In the genomic region with DNA sequence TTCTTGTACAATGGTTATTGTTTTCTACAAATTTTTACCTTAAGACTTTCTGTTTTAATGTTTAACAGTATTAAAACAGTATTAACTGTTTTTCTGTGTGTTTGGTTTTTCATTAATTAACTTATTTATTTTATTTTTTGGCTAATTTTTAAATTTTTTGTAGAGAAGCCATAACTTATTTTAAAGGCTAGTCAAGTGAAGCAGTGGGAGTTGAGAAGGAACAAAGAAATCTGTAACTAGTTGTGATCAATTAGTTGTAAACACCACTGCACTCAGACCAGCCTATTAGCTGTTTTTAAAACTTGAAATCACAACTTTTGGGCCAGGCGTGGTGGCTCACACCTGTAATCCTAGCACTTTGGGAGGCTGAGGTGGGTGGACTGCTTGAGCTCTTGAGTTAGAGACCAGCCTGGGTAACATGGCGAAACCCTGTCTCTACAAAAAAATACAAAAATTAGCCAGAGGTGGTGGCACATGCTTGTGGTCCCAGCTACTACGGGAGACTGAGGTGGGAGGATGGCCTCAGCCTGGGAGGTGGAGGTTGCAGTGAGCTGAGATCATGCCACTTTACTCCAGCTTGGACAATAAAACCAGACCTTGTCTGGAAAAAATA, we compare ENCODE assay signal across 2 cellular contexts.
TF ChIP-seq lines count a peak whose summit lies in the region.

No MANE protein-coding gene starts in this region.

TF ChIP-seq in A549, 52 proteins besides CTCF, POLR2A, EP300 and RAD21:
- TF ChIP-seq, protein P1, sequence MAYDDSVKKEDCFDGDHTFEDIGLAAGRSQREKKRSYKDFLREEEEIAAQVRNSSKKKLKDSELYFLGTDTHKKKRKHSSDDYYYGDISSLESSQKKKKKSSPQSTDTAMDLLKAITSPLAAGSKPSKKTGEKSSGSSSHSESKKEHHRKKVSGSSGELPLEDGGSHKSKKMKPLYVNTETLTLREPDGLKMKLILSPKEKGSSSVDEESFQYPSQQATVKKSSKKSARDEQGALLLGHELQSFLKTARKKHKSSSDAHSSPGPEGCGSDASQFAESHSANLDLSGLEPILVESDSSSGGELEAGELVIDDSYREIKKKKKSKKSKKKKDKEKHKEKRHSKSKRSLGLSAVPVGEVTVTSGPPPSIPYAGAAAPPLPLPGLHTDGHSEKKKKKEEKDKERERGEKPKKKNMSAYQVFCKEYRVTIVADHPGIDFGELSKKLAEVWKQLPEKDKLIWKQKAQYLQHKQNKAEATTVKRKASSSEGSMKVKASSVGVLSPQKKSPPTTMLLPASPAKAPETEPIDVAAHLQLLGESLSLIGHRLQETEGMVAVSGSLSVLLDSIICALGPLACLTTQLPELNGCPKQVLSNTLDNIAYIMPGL (CRISPR knock-in tag; IDR thresholded peaks at IDR 0.05; ENCODE audit: borderline replicate concordance) = no peak
- no peak for TF ChIP-seq RFX5 (IDR thresholded peaks at IDR 0.05)
- TF ChIP-seq KDM1A (IDR thresholded peaks at IDR 0.05; ENCODE audit: low read depth) = no peak
- TF ChIP-seq MYC (IDR thresholded peaks at IDR 0.05; ENCODE audit: borderline replicate concordance, low read length) = no peak
- no peak for TF ChIP-seq CEBPB (IDR thresholded peaks at IDR 0.05)
- no peak for TF ChIP-seq BHLHE40 (IDR thresholded peaks at IDR 0.05; ENCODE audit: low read depth, low read length)
- TF ChIP-seq CBX2 (IDR thresholded peaks at IDR 0.05; ENCODE audit: borderline replicate concordance, low read depth) = no peak

TF ChIP-seq in HepG2, 621 proteins besides CTCF, POLR2A, EP300 and RAD21 (continues in another document):
- TF ChIP-seq, protein P2, sequence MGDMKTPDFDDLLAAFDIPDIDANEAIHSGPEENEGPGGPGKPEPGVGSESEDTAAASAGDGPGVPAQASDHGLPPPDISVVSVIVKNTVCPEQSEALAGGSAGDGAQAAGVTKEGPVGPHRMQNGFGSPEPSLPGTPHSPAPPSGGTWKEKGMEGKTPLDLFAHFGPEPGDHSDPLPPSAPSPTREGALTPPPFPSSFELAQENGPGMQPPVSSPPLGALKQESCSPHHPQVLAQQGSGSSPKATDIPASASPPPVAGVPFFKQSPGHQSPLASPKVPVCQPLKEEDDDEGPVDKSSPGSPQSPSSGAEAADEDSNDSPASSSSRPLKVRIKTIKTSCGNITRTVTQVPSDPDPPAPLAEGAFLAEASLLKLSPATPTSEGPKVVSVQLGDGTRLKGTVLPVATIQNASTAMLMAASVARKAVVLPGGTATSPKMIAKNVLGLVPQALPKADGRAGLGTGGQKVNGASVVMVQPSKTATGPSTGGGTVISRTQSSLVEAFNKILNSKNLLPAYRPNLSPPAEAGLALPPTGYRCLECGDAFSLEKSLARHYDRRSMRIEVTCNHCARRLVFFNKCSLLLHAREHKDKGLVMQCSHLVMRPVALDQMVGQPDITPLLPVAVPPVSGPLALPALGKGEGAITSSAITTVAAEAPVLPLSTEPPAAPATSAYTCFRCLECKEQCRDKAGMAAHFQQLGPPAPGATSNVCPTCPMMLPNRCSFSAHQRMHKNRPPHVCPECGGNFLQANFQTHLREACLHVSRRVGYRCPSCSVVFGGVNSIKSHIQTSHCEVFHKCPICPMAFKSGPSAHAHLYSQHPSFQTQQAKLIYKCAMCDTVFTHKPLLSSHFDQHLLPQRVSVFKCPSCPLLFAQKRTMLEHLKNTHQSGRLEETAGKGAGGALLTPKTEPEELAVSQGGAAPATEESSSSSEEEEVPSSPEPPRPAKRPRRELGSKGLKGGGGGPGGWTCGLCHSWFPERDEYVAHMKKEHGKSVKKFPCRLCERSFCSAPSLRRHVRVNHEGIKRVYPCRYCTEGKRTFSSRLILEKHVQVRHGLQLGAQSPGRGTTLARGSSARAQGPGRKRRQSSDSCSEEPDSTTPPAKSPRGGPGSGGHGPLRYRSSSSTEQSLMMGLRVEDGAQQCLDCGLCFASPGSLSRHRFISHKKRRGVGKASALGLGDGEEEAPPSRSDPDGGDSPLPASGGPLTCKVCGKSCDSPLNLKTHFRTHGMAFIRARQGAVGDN (CRISPR knock-in tag; IDR thresholded peaks at IDR 0.05) = no peak
- no peak for TF ChIP-seq GPN1 (CRISPR knock-in tag; IDR thresholded peaks at IDR 0.05; ENCODE audit: borderline replicate concordance)
- TF ChIP-seq, protein P3, sequence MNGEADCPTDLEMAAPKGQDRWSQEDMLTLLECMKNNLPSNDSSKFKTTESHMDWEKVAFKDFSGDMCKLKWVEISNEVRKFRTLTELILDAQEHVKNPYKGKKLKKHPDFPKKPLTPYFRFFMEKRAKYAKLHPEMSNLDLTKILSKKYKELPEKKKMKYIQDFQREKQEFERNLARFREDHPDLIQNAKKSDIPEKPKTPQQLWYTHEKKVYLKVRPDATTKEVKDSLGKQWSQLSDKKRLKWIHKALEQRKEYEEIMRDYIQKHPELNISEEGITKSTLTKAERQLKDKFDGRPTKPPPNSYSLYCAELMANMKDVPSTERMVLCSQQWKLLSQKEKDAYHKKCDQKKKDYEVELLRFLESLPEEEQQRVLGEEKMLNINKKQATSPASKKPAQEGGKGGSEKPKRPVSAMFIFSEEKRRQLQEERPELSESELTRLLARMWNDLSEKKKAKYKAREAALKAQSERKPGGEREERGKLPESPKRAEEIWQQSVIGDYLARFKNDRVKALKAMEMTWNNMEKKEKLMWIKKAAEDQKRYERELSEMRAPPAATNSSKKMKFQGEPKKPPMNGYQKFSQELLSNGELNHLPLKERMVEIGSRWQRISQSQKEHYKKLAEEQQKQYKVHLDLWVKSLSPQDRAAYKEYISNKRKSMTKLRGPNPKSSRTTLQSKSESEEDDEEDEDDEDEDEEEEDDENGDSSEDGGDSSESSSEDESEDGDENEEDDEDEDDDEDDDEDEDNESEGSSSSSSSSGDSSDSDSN (CRISPR knock-in tag; IDR thresholded peaks at IDR 0.05) = no peak; the same call in 1 of the 2 replicates
- peak; percentile 34; the same call in 1 of the 2 replicates for TF ChIP-seq DNMT3B (CRISPR knock-in tag; conservative IDR thresholded peaks at IDR 0.05)
- peak; percentile 16; the same call in 1 of the 2 replicates for TF ChIP-seq ZBTB7B (CRISPR knock-in tag; IDR thresholded peaks at IDR 0.05)
- TF ChIP-seq RFXANK (CRISPR knock-in tag; IDR thresholded peaks at IDR 0.05) = 0 out of 2 replicates have a peak, but pooled peaks have one; percentile 3
- TF ChIP-seq ZFP36 (IDR thresholded peaks at IDR 0.05; ENCODE audit: borderline replicate concordance, low read depth, low read length, partially characterized antibody) = no peak
- no peak for TF ChIP-seq ZNF432 (CRISPR knock-in tag; IDR thresholded peaks at IDR 0.05; ENCODE audit: borderline replicate concordance)
- peak; percentile 73; the same call in 1 of the 2 replicates for TF ChIP-seq ZNF367 (CRISPR knock-in tag; IDR thresholded peaks at IDR 0.05; ENCODE audit: borderline replicate concordance)
- peak; percentile 10; the same call in 1 of the 2 replicates for TF ChIP-seq NR2C2 (CRISPR knock-in tag; IDR thresholded peaks at IDR 0.05; ENCODE audit: borderline replicate concordance)
- TF ChIP-seq ETV5 (CRISPR knock-in tag; IDR thresholded peaks at IDR 0.05; ENCODE audit: borderline replicate concordance) = 0 out of 2 replicates have a peak, but pooled peaks have one; percentile 30
- TF ChIP-seq NKX3-1 (CRISPR knock-in tag; IDR thresholded peaks at IDR 0.05) = peak; percentile 13; the same call in 1 of the 2 replicates
- TF ChIP-seq SALL1 (CRISPR knock-in tag; IDR thresholded peaks at IDR 0.05) = peak; percentile 6; the same call in 1 of the 2 replicates
- TF ChIP-seq, protein P4, sequence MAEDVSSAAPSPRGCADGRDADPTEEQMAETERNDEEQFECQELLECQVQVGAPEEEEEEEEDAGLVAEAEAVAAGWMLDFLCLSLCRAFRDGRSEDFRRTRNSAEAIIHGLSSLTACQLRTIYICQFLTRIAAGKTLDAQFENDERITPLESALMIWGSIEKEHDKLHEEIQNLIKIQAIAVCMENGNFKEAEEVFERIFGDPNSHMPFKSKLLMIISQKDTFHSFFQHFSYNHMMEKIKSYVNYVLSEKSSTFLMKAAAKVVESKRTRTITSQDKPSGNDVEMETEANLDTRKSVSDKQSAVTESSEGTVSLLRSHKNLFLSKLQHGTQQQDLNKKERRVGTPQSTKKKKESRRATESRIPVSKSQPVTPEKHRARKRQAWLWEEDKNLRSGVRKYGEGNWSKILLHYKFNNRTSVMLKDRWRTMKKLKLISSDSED (CRISPR knock-in tag; IDR thresholded peaks at IDR 0.05) = no peak
- TF ChIP-seq ZNF264 (CRISPR knock-in tag; IDR thresholded peaks at IDR 0.05) = peak; percentile 97
- 0 out of 2 replicates have a peak, but pooled peaks have one; percentile 17 for TF ChIP-seq ZNF605 (CRISPR knock-in tag; IDR thresholded peaks at IDR 0.05)
- TF ChIP-seq, protein P5, sequence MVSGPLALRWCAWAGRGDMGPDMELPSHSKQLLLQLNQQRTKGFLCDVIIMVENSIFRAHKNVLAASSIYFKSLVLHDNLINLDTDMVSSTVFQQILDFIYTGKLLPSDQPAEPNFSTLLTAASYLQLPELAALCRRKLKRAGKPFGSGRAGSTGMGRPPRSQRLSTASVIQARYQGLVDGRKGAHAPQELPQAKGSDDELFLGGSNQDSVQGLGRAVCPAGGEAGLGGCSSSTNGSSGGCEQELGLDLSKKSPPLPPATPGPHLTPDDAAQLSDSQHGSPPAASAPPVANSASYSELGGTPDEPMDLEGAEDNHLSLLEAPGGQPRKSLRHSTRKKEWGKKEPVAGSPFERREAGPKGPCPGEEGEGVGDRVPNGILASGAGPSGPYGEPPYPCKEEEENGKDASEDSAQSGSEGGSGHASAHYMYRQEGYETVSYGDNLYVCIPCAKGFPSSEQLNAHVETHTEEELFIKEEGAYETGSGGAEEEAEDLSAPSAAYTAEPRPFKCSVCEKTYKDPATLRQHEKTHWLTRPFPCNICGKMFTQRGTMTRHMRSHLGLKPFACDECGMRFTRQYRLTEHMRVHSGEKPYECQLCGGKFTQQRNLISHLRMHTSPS (CRISPR knock-in tag; IDR thresholded peaks at IDR 0.05; ENCODE audit: low read depth) = no peak
- peak; percentile 8; the same call in 1 of the 2 replicates for TF ChIP-seq ZSCAN29 (CRISPR knock-in tag; conservative IDR thresholded peaks at IDR 0.05)
- TF ChIP-seq, protein P6, sequence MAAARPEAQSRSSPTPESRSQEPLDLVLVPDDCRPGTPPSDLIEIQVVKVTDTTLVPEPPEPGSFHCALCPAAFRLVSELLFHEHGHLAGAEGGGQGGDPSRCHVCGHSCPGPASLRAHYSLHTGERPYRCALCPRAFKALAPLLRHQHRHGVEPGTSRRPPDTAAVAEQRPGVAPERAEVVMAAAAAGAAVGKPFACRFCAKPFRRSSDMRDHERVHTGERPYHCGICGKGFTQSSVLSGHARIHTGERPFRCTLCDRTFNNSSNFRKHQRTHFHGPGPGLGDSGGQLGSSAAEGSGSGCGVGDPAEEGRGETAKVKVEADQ (CRISPR knock-in tag; IDR thresholded peaks at IDR 0.05; ENCODE audit: borderline replicate concordance) = no peak; the same call in 1 of the 2 replicates
- TF ChIP-seq, protein P7, sequence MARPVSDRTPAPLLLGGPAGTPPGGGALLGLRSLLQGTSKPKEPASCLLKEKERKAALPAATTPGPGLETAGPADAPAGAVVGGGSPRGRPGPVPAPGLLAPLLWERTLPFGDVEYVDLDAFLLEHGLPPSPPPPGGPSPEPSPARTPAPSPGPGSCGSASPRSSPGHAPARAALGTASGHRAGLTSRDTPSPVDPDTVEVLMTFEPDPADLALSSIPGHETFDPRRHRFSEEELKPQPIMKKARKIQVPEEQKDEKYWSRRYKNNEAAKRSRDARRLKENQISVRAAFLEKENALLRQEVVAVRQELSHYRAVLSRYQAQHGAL (CRISPR knock-in tag; IDR thresholded peaks at IDR 0.05; ENCODE audit: not compliant biosample characterization) = peak; percentile 46
- TF ChIP-seq RBFOX2 (IDR thresholded peaks at IDR 0.05; ENCODE audit: low read depth, low read length) = no peak
- peak; percentile 42; the same call in 1 of the 2 replicates for TF ChIP-seq ZNF879 (CRISPR knock-in tag; IDR thresholded peaks at IDR 0.05)
- peak; percentile 51; the same call in 1 of the 2 replicates for TF ChIP-seq MYC (CRISPR knock-in tag; IDR thresholded peaks at IDR 0.05; ENCODE audit: borderline replicate concordance)
- TF ChIP-seq FOXJ3 (CRISPR knock-in tag; IDR thresholded peaks at IDR 0.05; ENCODE audit: borderline replicate concordance) = no peak; the same call in 1 of the 2 replicates
- TF ChIP-seq ZBTB1 (CRISPR knock-in tag; IDR thresholded peaks at IDR 0.05; ENCODE audit: borderline replicate concordance) = no peak
- TF ChIP-seq, protein P8, sequence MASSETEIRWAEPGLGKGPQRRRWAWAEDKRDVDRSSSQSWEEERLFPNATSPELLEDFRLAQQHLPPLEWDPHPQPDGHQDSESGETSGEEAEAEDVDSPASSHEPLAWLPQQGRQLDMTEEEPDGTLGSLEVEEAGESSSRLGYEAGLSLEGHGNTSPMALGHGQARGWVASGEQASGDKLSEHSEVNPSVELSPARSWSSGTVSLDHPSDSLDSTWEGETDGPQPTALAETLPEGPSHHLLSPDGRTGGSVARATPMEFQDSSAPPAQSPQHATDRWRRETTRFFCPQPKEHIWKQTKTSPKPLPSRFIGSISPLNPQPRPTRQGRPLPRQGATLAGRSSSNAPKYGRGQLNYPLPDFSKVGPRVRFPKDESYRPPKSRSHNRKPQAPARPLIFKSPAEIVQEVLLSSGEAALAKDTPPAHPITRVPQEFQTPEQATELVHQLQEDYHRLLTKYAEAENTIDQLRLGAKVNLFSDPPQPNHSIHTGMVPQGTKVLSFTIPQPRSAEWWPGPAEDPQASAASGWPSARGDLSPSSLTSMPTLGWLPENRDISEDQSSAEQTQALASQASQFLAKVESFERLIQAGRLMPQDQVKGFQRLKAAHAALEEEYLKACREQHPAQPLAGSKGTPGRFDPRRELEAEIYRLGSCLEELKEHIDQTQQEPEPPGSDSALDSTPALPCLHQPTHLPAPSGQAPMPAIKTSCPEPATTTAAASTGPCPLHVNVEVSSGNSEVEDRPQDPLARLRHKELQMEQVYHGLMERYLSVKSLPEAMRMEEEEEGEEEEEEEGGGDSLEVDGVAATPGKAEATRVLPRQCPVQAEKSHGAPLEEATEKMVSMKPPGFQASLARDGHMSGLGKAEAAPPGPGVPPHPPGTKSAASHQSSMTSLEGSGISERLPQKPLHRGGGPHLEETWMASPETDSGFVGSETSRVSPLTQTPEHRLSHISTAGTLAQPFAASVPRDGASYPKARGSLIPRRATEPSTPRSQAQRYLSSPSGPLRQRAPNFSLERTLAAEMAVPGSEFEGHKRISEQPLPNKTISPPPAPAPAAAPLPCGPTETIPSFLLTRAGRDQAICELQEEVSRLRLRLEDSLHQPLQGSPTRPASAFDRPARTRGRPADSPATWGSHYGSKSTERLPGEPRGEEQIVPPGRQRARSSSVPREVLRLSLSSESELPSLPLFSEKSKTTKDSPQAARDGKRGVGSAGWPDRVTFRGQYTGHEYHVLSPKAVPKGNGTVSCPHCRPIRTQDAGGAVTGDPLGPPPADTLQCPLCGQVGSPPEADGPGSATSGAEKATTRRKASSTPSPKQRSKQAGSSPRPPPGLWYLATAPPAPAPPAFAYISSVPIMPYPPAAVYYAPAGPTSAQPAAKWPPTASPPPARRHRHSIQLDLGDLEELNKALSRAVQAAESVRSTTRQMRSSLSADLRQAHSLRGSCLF (CRISPR knock-in tag; IDR thresholded peaks at IDR 0.05; ENCODE audit: borderline replicate concordance) = peak; percentile 66; the same call in 1 of the 2 replicates
- no peak for TF ChIP-seq PRPF4 (IDR thresholded peaks at IDR 0.05; ENCODE audit: low read depth, low read length, poor library complexity, severe bottlenecking)
- TF ChIP-seq ZNF775 (CRISPR knock-in tag; IDR thresholded peaks at IDR 0.05; ENCODE audit: borderline replicate concordance) = no peak
- peak; percentile 19; the same call in 1 of the 2 replicates for TF ChIP-seq ZNF510 (CRISPR knock-in tag; IDR thresholded peaks at IDR 0.05; ENCODE audit: low read depth)
